1 cellular context compared by ENCODE assay signal in genomic region chr10:45726703-45727420, GRCh38.
TF ChIP-seq lines count a peak whose summit lies in the region.

Gene WASHC2C (plus strand): TSS chr10:45727266. CDS start chr10:45727318, 52 bp downstream.

TF ChIP-seq in K562, 482 proteins besides CTCF, POLR2A, EP300 and RAD21 (continued from another document):
- peak; percentile 38; the same call in 1 of the 2 replicates for TF ChIP-seq SUPT5H (IDR thresholded peaks at IDR 0.05)
- TF ChIP-seq UBTF (IDR thresholded peaks at IDR 0.05; ENCODE audit: borderline replicate concordance in 1 of 2, low read depth in 2 of 2, low read length in 2 of 2): 0 out of 4 replicates have a peak, but pooled peaks have one; percentile 15 to 52
- TF ChIP-seq ELF1 (tag; IDR thresholded peaks at IDR 0.05): peak; percentile 94
- 0 out of 2 replicates have a peak, but pooled peaks have one; percentile 14 for TF ChIP-seq TCF7 (IDR thresholded peaks at IDR 0.05; ENCODE audit: borderline replicate concordance)
- TF ChIP-seq CCNT2 (IDR thresholded peaks at IDR 0.05; ENCODE audit: borderline replicate concordance, extremely low read depth, insufficient read length, low read depth, low read length): peak; percentile 64
- 0 out of 6 replicates have a peak, but pooled peaks of 1 of the 3 experiments have one; percentile 47 for TF ChIP-seq ZBTB11 (CRISPR knock-in tag; IDR thresholded peaks at IDR 0.05)
- TF ChIP-seq FOS (IDR thresholded peaks at IDR 0.05; ENCODE audit: extremely low read depth, insufficient read length): peak; percentile 80
TF ChIP-seq in K562: peak in this region for 86; not testable (repeated sequence) for 396.
